Comparison of ENCODE assay signal across 19 cellular contexts in genomic region chr2:238415893-238416292, GRCh38.
"Had no signal": no experiment of that assay in that cellular context is flagged by ENCODE, and none has a peak within 500 bp of the region (broad histone marks: within the 10 kb centered on the region; RNA-seq: fewer than 3 reads in every experiment).

No MANE protein-coding gene starts in this region.

- H3K4me1 ChIP-seq: Peyer's patch had no signal

- H3K4me2 ChIP-seq: PC-9 had no signal

- H3K27ac ChIP-seq: HL-60, PC-9, Peyer's patch, SJSA1, SK-N-MC had no signal

- H3K27me3 ChIP-seq: Peyer's patch, SJSA1 had no signal

- H3K4me3 Mint-ChIP-seq: IgD-negative memory B cell had no signal

- H3K36me3 ChIP-seq: Peyer's patch, SJSA1 had no signal

- H3K27ac Mint-ChIP-seq: IgD-negative memory B cell had no signal

- H2AFZ ChIP-seq: PC-9 had no signal

- DNase-seq: KBM-7; NCI-H1092 treated with DMSO at 0.1 percent for 48 hours; NCI-H1436; NCI-H187; NCI-H2029; NCI-H2081 treated with DMSO at 0.1 percent for 48 hours; NCI-H2227 treated with DMSO at 0.1 percent for 48 hours; NCI-H510A; NCI-H526; NCI-H82; NK-92 treated with Interleukin-12 subunit alpha and Interleukin-12 subunit beta, amount 100 ng/mL, for 24 hours; PC-9; Peyer's patch; Right ventricle myocardium superior; SIG-M5 had no signal

- H3K9me3 ChIP-seq: Peyer's patch, SJSA1 had no signal

- H3K4me3 ChIP-seq: PC-9, Peyer's patch, SJSA1, SK-N-MC had no signal

- H3K4me1 Mint-ChIP-seq: IgD-negative memory B cell had no signal

- H3K27me3 Mint-ChIP-seq: IgD-negative memory B cell had no signal
